1 cellular context compared by ENCODE assay signal in the genomic region with DNA sequence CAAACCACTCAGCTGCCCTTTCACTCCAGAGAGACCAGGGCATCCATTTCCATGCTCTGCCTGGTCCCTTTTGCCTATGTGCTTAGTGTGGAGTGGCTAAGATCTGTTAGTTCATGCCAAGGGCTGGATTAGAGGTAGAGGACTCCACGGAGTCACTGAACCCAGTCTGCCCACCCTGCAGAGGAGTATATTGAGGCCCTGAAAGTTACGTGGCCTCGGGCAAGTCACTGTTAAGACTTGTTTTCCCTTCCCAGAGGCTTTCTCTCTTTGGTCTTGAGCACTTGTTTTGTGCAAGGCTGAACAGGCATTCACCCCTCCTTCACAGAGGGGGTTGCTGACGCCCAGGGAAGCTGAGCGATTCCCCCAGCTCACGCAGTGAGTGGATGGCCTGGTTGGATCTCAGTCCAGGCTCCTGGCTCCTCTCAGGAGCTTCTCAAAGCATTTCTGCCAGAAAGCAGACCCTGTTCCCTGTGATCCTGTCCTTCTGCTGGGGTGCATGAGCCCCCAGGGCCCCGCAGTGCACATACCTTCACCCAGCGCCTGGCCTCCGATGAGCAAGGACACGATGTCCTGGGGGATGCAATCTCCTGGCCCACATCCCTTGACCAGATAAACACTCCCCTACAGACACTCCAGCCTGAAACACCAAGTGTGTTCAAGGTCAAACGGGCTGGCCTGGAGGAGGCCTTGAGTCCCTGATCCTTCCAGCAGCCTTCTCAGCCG.
A peak's percentile ranks its signal among the peaks of the same experiment; 100 is the strongest.
TF ChIP-seq lines count a peak whose summit lies in the region.

No MANE protein-coding gene starts in this region.

TF ChIP-seq in liver, 16 proteins besides CTCF, POLR2A, EP300 and RAD21:
- no peak for TF ChIP-seq EGR1 (IDR thresholded peaks at IDR 0.05; ENCODE audit: low read depth in 2 of 2)
- TF ChIP-seq RXRA (IDR thresholded peaks at IDR 0.05), result peak in 1 of 2 donors; percentile 13
- peak; percentile 89 for TF ChIP-seq NR2F2 (IDR thresholded peaks at IDR 0.05)
